In genomic region chr4:36242629-36243354, GRCh38 we compare ENCODE assay signal across 9 cellular contexts. TPM values are rescaled to one million over a fixed set of nuclear protein-coding genes. Genes with fewer than 3 reads are reported as not detected.
DNase-seq lines count a peak whose midpoint lies in the region; ATAC-seq and TF ChIP-seq lines count a peak whose summit lies in the region.
"Had no signal": no experiment of that assay in that cellular context is flagged by ENCODE, and none has a peak within 500 bp of the region (broad histone marks: within the 10 kb centered on the region; RNA-seq: fewer than 3 reads in every experiment).

No MANE protein-coding gene starts in this region.

- no peak for ATAC-seq in GM21619 (IDR thresholded peaks at IDR 0.05; ENCODE audit: unreplicated experiment)

- peak overlapping the region; percentile 4 for H3K27ac ChIP-seq in left ventricle myocardium inferior (replicated peaks)
- H3K27ac ChIP-seq in breast epithelium = no peak overlapping the region
- H3K27ac ChIP-seq in vagina = peak overlapping the region; percentile 91

- H3K4me3 ChIP-seq in left ventricle myocardium inferior (peak overlapping the region; percentile 75), breast epithelium (peak overlapping the region; percentile 61 to 83 (median 82)), mononuclear cell (ENCODE audit: low read length) (peak overlapping the region; percentile 85), vagina (peak overlapping the region; percentile 8 to 80)

- H3K4me1 ChIP-seq in left ventricle myocardium inferior (peaks cover 14% of the 10 kb centered on the region), breast epithelium (peaks cover 0 to 5% of the 10 kb centered on the region in 2 donors), mononuclear cell (ENCODE audit: insufficient read depth, low read length) (peaks cover 10% of the 10 kb centered on the region), vagina (peaks cover 5% of the 10 kb centered on the region)

- TF ChIP-seq CTCF in left ventricle myocardium inferior (IDR thresholded peaks at IDR 0.05; ENCODE audit: borderline replicate concordance) (no peak), breast epithelium (IDR thresholded peaks at IDR 0.05) (no peak), vagina (IDR thresholded peaks at IDR 0.05) (no peak)

- peaks cover 2% of the 10 kb centered on the region for H3K9me3 ChIP-seq in left ventricle myocardium inferior (replicated peaks)
- H3K9me3 ChIP-seq in breast epithelium = no peaks in the 10 kb centered on the region
- no peaks in the 10 kb centered on the region for H3K9me3 ChIP-seq in mononuclear cell (ENCODE audit: low read depth, low read length)
- no peaks in the 10 kb centered on the region for H3K9me3 ChIP-seq in vagina

- DNase-seq in left ventricle myocardium inferior (no peak), cardiac septum (ENCODE audit: low spot score) (no peak), breast epithelium (ENCODE audit: low spot score in 2 of 2) (no peak), vagina (ENCODE audit: extremely low spot score in 2 of 2) (no peak), cerebellum (ENCODE audit: low spot score) (no peak), MV-4-11 (lab: John Stamatoyannopoulos, UW) (no peak)
- DNase-seq: NCI-H524 treated with DMSO at 0.1 percent for 48 hours had no signal

- H3K27me3 ChIP-seq in left ventricle myocardium inferior (ENCODE audit: low read depth) (peaks cover 36% of the 10 kb centered on the region), breast epithelium (no peaks in the 10 kb centered on the region), mononuclear cell (ENCODE audit: insufficient read depth, low read length) (no peaks in the 10 kb centered on the region), vagina (no peaks in the 10 kb centered on the region)

- intact Hi-C loops in left ventricle myocardium inferior (cut with micrococcal nuclease) (no loop called here), cardiac septum (cut with DNase I) (no loop called here), breast epithelium (cut with DNase I; ENCODE audit: low total_unique reads) (no loop called here), vagina (cut with DNase I) (no loop called here)

- H3K36me3 ChIP-seq in left ventricle myocardium inferior (no peaks in the 10 kb centered on the region), breast epithelium (no peaks in the 10 kb centered on the region), vagina (no peaks in the 10 kb centered on the region)

- TF ChIP-seq POLR2A in breast epithelium (IDR thresholded peaks at IDR 0.05) = no peak
- no peak for TF ChIP-seq POLR2A in vagina (IDR thresholded peaks at IDR 0.05)

RNA-seq across cellular contexts. Expression of gene ARAP2, which starts 1.5 kb away (rescaled TPM):
- 2.9 TPM for total RNA-seq in left ventricle myocardium inferior
- total RNA-seq in cardiac septum = 6.6 TPM
- total RNA-seq in breast epithelium = 10 to 100 TPM; 21.3 to 71.4 (median 23.2) TPM
- total RNA-seq in mononuclear cell = 201 TPM
- 52.8 TPM for total RNA-seq in vagina
- 45.3 TPM for total RNA-seq in cerebellum

RNA-seq across cellular contexts. Expression of gene DTHD1, which starts 38.6 kb away (rescaled TPM):
- not detected for total RNA-seq in left ventricle myocardium inferior
- 0.08 TPM for total RNA-seq in cardiac septum
- under 1 TPM; 0.29 to 0.48 (median 0.33) TPM for total RNA-seq in breast epithelium
- total RNA-seq in mononuclear cell = 3.4 TPM
- 0.49 TPM for total RNA-seq in vagina
- 2.1 TPM for total RNA-seq in cerebellum

Comparison
In these comparisons a context has a peak if more than half of its experiments do, and no peak if none do; other contexts are left out.
1. H3K27ac ChIP-seq: peak in left ventricle myocardium inferior (single experiment) and vagina (single experiment); none in breast epithelium (0 of 2).
2. Peak in every context shown above with its lines, with median percentiles within 50 percentile points of each other: H3K4me3 ChIP-seq.